9 cellular contexts compared by ENCODE assay signal in the genomic region with DNA sequence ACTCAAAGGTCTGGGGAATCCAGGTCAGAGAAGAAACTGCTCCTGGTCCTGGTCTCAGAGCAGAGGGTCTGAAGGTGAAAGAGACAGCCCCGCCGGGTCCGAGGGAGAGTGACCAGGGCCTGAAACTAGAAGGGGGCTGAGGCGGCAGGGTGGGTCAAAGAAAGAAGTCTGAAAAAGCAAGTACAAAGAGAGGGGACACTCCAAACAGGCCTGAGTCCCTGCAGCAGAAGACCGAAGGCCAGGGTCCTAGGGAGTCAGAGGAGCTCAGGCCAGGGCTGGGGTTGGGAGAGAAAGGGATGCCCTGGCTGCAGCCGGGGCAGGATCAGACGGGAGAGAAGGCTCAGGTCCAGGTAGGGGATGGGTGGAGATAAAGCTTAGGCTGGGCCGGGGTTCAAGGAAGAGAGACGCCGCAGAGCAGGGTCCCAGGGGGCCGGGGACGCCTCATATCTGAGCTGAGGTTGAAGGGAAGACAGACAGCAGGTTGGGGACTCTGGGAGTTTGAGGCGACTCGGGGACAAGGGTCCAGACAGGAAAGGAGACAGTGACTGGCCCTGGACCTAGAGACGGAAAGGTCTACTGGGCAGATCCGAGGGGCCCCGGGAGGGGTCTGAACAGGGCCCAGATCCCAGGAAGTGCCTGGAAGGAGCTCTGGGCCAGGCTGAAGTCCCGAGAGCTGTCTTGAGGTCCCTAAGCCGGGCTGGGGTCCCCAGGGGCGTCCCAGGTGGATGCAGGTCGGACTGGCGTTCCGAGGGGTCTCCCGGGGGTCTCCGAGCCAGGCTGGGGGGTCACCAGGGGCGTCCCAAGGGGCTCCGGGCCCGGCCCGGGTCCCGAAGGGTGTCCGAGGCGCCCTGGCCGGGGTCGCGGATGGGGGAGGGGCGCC. TPM values are rescaled to one million over a fixed set of nuclear protein-coding genes. Genes with fewer than 3 reads are reported as not detected.
A peak's percentile ranks its signal among the peaks of the same experiment; 100 is the strongest.
DNase-seq lines count a peak whose midpoint lies in the region; ATAC-seq, FAIRE-seq and TF ChIP-seq lines count a peak whose summit lies in the region.
"Had no signal": no experiment of that assay in that cellular context is flagged by ENCODE, and none has a peak within 500 bp of the region (broad histone marks: within the 10 kb centered on the region; RNA-seq: fewer than 3 reads in every experiment).

No MANE protein-coding gene starts in this region.

- no peak for FAIRE-seq in keratinocyte (lab: Jason Lieb, UNC)

- intact Hi-C loops in testis (cut with DNase I; ENCODE audit: low total_unique reads), result loop anchor here (5.0 kb wide), 1 partner anchor 57 kb away; no protein-coding TSS in a partner anchor

- no peaks in the 10 kb centered on the region for H3K36me3 Mint-ChIP-seq in activated naive CD8-positive, alpha-beta T cell

- no peaks in the 10 kb centered on the region for H3K9me3 Mint-ChIP-seq in activated naive CD8-positive, alpha-beta T cell (ENCODE audit: low read depth)

- peaks cover 5% of the 10 kb centered on the region for H3K36me3 ChIP-seq in BE2C
- H3K36me3 ChIP-seq in keratinocyte (ENCODE audit: control insufficient read depth in 2 of 2, extremely low read depth in 1 of 2, insufficient read depth in 2 of 2, low read length in 2 of 2), result peaks cover 0 to 3% of the 10 kb centered on the region in 2 experiments
- H3K36me3 ChIP-seq in testis (ENCODE audit: low read depth, missing control alignments), result no peaks in the 10 kb centered on the region

- H3K27ac ChIP-seq in keratinocyte (ENCODE audit: control insufficient read depth, insufficient read depth, low read length) (peak overlapping the region; percentile 61), testis (peak overlapping the region; percentile 55 to 75)

- peak overlapping the region; percentile 92 for H3K27ac Mint-ChIP-seq in activated naive CD8-positive, alpha-beta T cell

- H3K4me2 ChIP-seq in keratinocyte (ENCODE audit: control insufficient read depth, extremely low read depth, insufficient read depth, low read depth, low read length), result peak overlapping the region; percentile 82

- no peaks in the 10 kb centered on the region for H3K9me1 ChIP-seq in keratinocyte (ENCODE audit: control insufficient read depth, extremely low read depth, insufficient read depth, low read length)

- H3K4me1 ChIP-seq in BE2C (peaks cover 13% of the 10 kb centered on the region), keratinocyte (ENCODE audit: control insufficient read depth, extremely low read depth, insufficient read depth, low read length) (peaks cover 13% of the 10 kb centered on the region), testis (peaks cover 23% of the 10 kb centered on the region)

- H3K4me1 Mint-ChIP-seq in activated naive CD8-positive, alpha-beta T cell (ENCODE audit: low read depth), result peaks cover 45% of the 10 kb centered on the region

- TF ChIP-seq POLR2A in testis (IDR thresholded peaks at IDR 0.05), result no peak

- H2AFZ ChIP-seq in keratinocyte (ENCODE audit: control insufficient read depth, low read length), result no peak overlapping the region

- no peak for TF ChIP-seq CTCF in BE2C (IDR thresholded peaks at IDR 0.05; ENCODE audit: low read depth, low read length)
- TF ChIP-seq CTCF in keratinocyte (optimal IDR thresholded peaks at IDR 0.05 in 1 of 3, IDR thresholded peaks at IDR 0.05 in 1 of 3, conservative IDR thresholded peaks at IDR 0.05 in 1 of 3; ENCODE audit: extremely low read depth in 1 of 3, insufficient read depth in 2 of 3, low read length in 3 of 3), result no peak
- TF ChIP-seq CTCF in testis (IDR thresholded peaks at IDR 0.05), result no peak

- peak overlapping the region; percentile 92 for H3K4me3 ChIP-seq in BE2C (ENCODE audit: low read depth, low read length)
- H3K4me3 ChIP-seq in keratinocyte (ENCODE audit: control insufficient read depth in 2 of 3, extremely low read depth in 1 of 3, insufficient read depth in 2 of 3, low read depth in 1 of 3, low read length in 3 of 3), result peak overlapping the region; percentile 87 to 89 (median 87)
- H3K4me3 ChIP-seq in testis, result peak overlapping the region; percentile 66 to 74

- no peak for DNase-seq in BE2C
- DNase-seq in keratinocyte (ENCODE audit: low read depth, low spot score), result no peak
- no peak for DNase-seq in testis
- DNase-seq in stimulated activated CD8-positive, alpha-beta memory T cell treated with anti-CD3 and anti-CD28 coated beads, Interleukin-4, amount 100 ng/mL, for 48 hours, result no peak
- no peak for DNase-seq in NCI-H774 (lab: John Stamatoyannopoulos, UW)

- dilution Hi-C loops in keratinocyte (cut with MboI; ENCODE audit: extremely low pct_ligation_motif_present, low sequenced_read_pairs), result loop anchor here (25.0 kb wide), 1 partner anchor 242 kb away; no protein-coding TSS in a partner anchor

- peaks cover 47% of the 10 kb centered on the region for H3K79me2 ChIP-seq in keratinocyte (ENCODE audit: control insufficient read depth, insufficient read depth, low read length)

- peaks cover 5% of the 10 kb centered on the region for H3K9me3 ChIP-seq in BE2C
- no peaks in the 10 kb centered on the region for H3K9me3 ChIP-seq in keratinocyte (ENCODE audit: control insufficient read depth, low read depth, low read length)
- H3K9me3 ChIP-seq in testis, result no peaks in the 10 kb centered on the region

- ATAC-seq in HG03432 (IDR thresholded peaks at IDR 0.05; ENCODE audit: unreplicated experiment) (peak; percentile 3), HG03135 (IDR thresholded peaks at IDR 0.05; ENCODE audit: unreplicated experiment) (no peak)

- peaks cover 21% of the 10 kb centered on the region for H4K20me1 ChIP-seq in keratinocyte (ENCODE audit: control insufficient read depth, extremely low read depth, insufficient read depth, low read length)

- no peaks in the 10 kb centered on the region for H3K27me3 Mint-ChIP-seq in activated naive CD8-positive, alpha-beta T cell

- H3K27me3 ChIP-seq in BE2C, result no peaks in the 10 kb centered on the region
- H3K27me3 ChIP-seq in keratinocyte (ENCODE audit: control insufficient read depth, extremely low read depth, insufficient read depth, low read length), result no peaks in the 10 kb centered on the region
- H3K27me3 ChIP-seq in testis, result no peaks in the 10 kb centered on the region

- H3K4me3 Mint-ChIP-seq in activated naive CD8-positive, alpha-beta T cell, result peak overlapping the region; percentile 95

- peak overlapping the region; percentile 80 for H3K9ac ChIP-seq in keratinocyte (ENCODE audit: control insufficient read depth, extremely low read depth, insufficient read depth, low read length)

- 10 to 11% methylated on average over 22 to 36 of the region's 36 CpGs for WGBS in testis, 2 donors

RNA-seq across cellular contexts. Expression of gene MLLT1, which starts 0.8 kb away (rescaled TPM):
- polyA plus RNA-seq in BE2C (2012; ENCODE audit: insufficient read depth, insufficient read length, low read depth), result 146 TPM
- 8.2 to 13.8 TPM (median 8.3 TPM) in 3 replicates for polyA plus RNA-seq in keratinocyte
- 4.5 TPM for polyA plus RNA-seq in keratinocyte (2011; ENCODE audit: low read depth)
- 8.5 and 16.1 TPM in 2 replicates for polyA plus RNA-seq in keratinocyte (2011; cell fraction: cytosol; rRNA removed)
- polyA plus RNA-seq in keratinocyte (2011; cell fraction: nucleus; rRNA removed), result 13.8 and 20.5 TPM in 2 replicates
- polyA plus RNA-seq in keratinocyte (2012; ENCODE audit: low replicate concordance), result 12.8 and 24.9 TPM in 2 replicates
- polyA minus RNA-seq in keratinocyte, result 9.5 to 34.4 TPM (median 12.5 TPM) in 3 replicates
- polyA minus RNA-seq in keratinocyte (2011; cell fraction: cytosol; rRNA and poly(A)+ RNA removed), result 55.6 TPM
- 10.5 and 11.4 TPM in 2 replicates for polyA minus RNA-seq in keratinocyte (2011; cell fraction: nucleus; rRNA and poly(A)+ RNA removed)
- total RNA-seq in testis, result 10 to 100 TPM; 17.3 to 22.4 TPM
- polyA plus RNA-seq in testis (ENCODE audit: insufficient read depth, low read depth, low replicate concordance), result 32.0 TPM

RNA-seq across cellular contexts. Expression of gene ACER1, which starts 54.4 kb away (rescaled TPM):
- polyA plus RNA-seq in BE2C (2012; ENCODE audit: insufficient read depth, insufficient read length, low read depth), result not detected
- 0.38 to 0.66 TPM (median 0.39 TPM) in 3 replicates for polyA plus RNA-seq in keratinocyte
- polyA plus RNA-seq in keratinocyte (2011; ENCODE audit: low read depth), result 2.2 TPM
- polyA plus RNA-seq in keratinocyte (2011; cell fraction: cytosol; rRNA removed), result 0.21 and 0.28 TPM in 2 replicates
- polyA plus RNA-seq in keratinocyte (2011; cell fraction: nucleus; rRNA removed), result 0.75 and 1.0 TPM in 2 replicates
- 0.17 and 12.2 TPM in 2 replicates for polyA plus RNA-seq in keratinocyte (2012; ENCODE audit: low replicate concordance)
- polyA minus RNA-seq in keratinocyte, result 0.90 to 1.0 TPM (median 0.92 TPM) in 3 replicates
- not detected for polyA minus RNA-seq in keratinocyte (2011; cell fraction: cytosol; rRNA and poly(A)+ RNA removed)
- polyA minus RNA-seq in keratinocyte (2011; cell fraction: nucleus; rRNA and poly(A)+ RNA removed), result 0.54 and 1.1 TPM in 2 replicates
- under 1 TPM; 0.39 to 0.99 TPM for total RNA-seq in testis
- polyA plus RNA-seq in testis (ENCODE audit: insufficient read depth, low read depth, low replicate concordance), result 1.0 TPM
- total RNA-seq: myocyte had no signal
